ENCODE assay signal across 9 cellular contexts in the genomic region with DNA sequence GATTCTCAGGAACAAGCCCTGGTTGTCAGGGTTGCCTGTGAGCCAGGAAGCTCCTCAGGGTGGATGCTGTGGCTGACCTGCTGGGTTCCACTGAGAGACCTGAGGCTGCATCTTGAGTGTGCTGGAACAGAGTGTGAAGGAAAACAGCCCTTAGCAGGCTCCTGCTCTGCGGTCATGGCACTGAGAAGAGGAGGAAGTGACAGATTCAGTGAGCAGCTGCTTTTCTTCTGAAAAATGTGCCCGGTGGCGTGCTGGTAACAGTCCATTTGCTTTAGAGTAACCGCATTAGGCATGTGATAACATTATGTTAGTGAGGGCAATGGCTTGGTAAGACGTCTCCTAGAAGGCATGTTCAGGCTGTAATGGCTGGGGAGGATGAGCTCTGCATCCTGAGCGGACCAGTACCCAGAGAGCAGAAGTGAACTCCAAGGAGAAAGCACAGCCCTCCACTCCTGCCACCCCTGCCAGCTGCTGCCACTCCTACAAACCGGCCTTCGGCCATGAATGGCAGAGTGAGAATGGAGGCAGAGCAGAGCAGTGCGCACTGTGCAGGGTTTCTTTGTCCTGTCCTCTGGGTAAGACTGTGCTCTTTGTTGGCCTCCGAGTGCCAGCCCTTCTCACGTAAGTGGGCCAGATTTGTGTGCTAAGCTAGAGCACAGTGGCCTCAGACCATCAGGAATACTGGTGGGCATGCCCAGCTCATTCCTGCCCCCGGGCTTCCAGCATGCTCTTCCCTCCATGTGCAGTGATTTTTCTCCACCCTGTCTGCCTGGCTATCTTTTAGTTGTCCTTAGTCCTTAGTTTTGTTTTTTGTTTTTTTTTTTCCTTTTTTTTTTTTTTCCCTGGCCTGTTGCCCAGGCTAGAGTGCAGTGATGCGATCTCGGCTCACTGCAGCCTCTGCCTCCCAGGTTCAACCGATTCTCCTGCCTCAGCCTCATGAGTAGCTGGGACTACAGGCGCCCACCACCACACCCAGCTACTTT.
DNase-seq lines count a peak whose midpoint lies in the region; ATAC-seq and TF ChIP-seq lines count a peak whose summit lies in the region.
"Had no signal": no experiment of that assay in that cellular context is flagged by ENCODE, and none has a peak within 500 bp of the region (broad histone marks: within the 10 kb centered on the region; RNA-seq: fewer than 3 reads in every experiment).

No MANE protein-coding gene starts in this region.

- no peaks in the 10 kb centered on the region for H3K9me3 ChIP-seq in WERI-Rb-1 (ENCODE audit: severe bottlenecking)
- H3K9me3 ChIP-seq: adrenal gland had no signal

- no peak overlapping the region for H3K27ac Mint-ChIP-seq in activated T-helper 2 cell treated with anti-CD3 and anti-CD28 coated beads, Interferon-gamma antibody, Interleukin-2, Interleukin-4, amounts not matched to agents 10 μg/mL and 5 μg/mL and 100 μg/mL, durations not matched to agents 14 hours and 24 hours and 36 hours

- intact Hi-C loops in activated T-helper 2 cell treated with anti-CD3 and anti-CD28 coated beads, Interferon-gamma antibody, Interleukin-2, Interleukin-4, amounts not matched to agents 10 μg/mL and 5 μg/mL and 100 μg/mL, durations not matched to agents 14 hours and 24 hours and 36 hours (cut with micrococcal nuclease): no loop called here

- peak; percentile 65 for TF ChIP-seq POLR2A in GM18505 (IDR thresholded peaks at IDR 0.05; ENCODE audit: borderline replicate concordance, extremely low read depth, insufficient read depth, insufficient read length)

- no peak for TF ChIP-seq CTCF in WERI-Rb-1 (IDR thresholded peaks at IDR 0.05; ENCODE audit: low read depth, low read length)

- no peaks in the 10 kb centered on the region for H3K9me3 Mint-ChIP-seq in activated T-helper 2 cell treated with anti-CD3 and anti-CD28 coated beads, Interferon-gamma antibody, Interleukin-2, Interleukin-4, amounts not matched to agents 10 μg/mL and 5 μg/mL and 100 μg/mL, durations not matched to agents 14 hours and 24 hours and 36 hours

- DNase-seq in MV-4-11 (lab: John Stamatoyannopoulos, UW) (peak; percentile 91), WERI-Rb-1 (no peak), NCI-H1436 (lab: John Stamatoyannopoulos, UW) (no peak)
- DNase-seq in activated T-helper 2 cell treated with anti-CD3 and anti-CD28 coated beads, Interferon-gamma antibody, Interleukin-2, Interleukin-4, amounts not matched to agents 10 μg/mL and 5 μg/mL and 100 μg/mL, durations not matched to agents 14 hours and 24 hours and 36 hours (ENCODE audit: low spot score): no peak
- DNase-seq in activated CD4-positive, alpha-beta T cell treated with anti-CD3 and anti-CD28 coated beads for 1 hour: no peak

- peaks cover 40% of the 10 kb centered on the region for H3K36me3 Mint-ChIP-seq in activated T-helper 2 cell treated with anti-CD3 and anti-CD28 coated beads, Interferon-gamma antibody, Interleukin-2, Interleukin-4, amounts not matched to agents 10 μg/mL and 5 μg/mL and 100 μg/mL, durations not matched to agents 14 hours and 24 hours and 36 hours (ENCODE audit: low read depth)

- H3K4me3 Mint-ChIP-seq in activated T-helper 2 cell treated with anti-CD3 and anti-CD28 coated beads, Interferon-gamma antibody, Interleukin-2, Interleukin-4, amounts not matched to agents 10 μg/mL and 5 μg/mL and 100 μg/mL, durations not matched to agents 14 hours and 24 hours and 36 hours (ENCODE audit: low read depth): no peak overlapping the region

- H3K4me3 ChIP-seq in WERI-Rb-1 (ENCODE audit: low read depth, low read length): no peak overlapping the region
- H3K4me3 ChIP-seq: adrenal gland had no signal

- H3K27me3 Mint-ChIP-seq in activated T-helper 2 cell treated with anti-CD3 and anti-CD28 coated beads, Interferon-gamma antibody, Interleukin-2, Interleukin-4, amounts not matched to agents 10 μg/mL and 5 μg/mL and 100 μg/mL, durations not matched to agents 14 hours and 24 hours and 36 hours (ENCODE audit: low read depth): no peaks in the 10 kb centered on the region

- H3K4me1 Mint-ChIP-seq in activated T-helper 2 cell treated with anti-CD3 and anti-CD28 coated beads, Interferon-gamma antibody, Interleukin-2, Interleukin-4, amounts not matched to agents 10 μg/mL and 5 μg/mL and 100 μg/mL, durations not matched to agents 14 hours and 24 hours and 36 hours (ENCODE audit: low read depth): peaks cover 4% of the 10 kb centered on the region

- ATAC-seq in GM18505 (IDR thresholded peaks at IDR 0.05; ENCODE audit: unreplicated experiment) (peak; percentile 72), GM21723 (IDR thresholded peaks at IDR 0.05; ENCODE audit: unreplicated experiment) (peak; percentile 75)

- H3K36me3 ChIP-seq in WERI-Rb-1: peaks cover 25% of the 10 kb centered on the region
- H3K36me3 ChIP-seq: adrenal gland had no signal

- H3K27ac ChIP-seq in layer of hippocampus (ENCODE audit: low read depth, low read length) (peak overlapping the region; percentile 66), WERI-Rb-1 (no peak overlapping the region)

- H3K27me3 ChIP-seq in layer of hippocampus (ENCODE audit: control insufficient read depth, insufficient read depth, low read length): no peaks in the 10 kb centered on the region
- no peaks in the 10 kb centered on the region for H3K27me3 ChIP-seq in WERI-Rb-1 (ENCODE audit: insufficient read depth, low read depth, severe bottlenecking)
- H3K27me3 ChIP-seq: adrenal gland had no signal
